Comparison of ENCODE assay signal across 17 cellular contexts in genomic region chr11:134044514-134045284, GRCh38. TPM values are rescaled to one million over a fixed set of nuclear protein-coding genes. Genes with fewer than 3 reads are reported as not detected.
A peak's percentile ranks its signal among the peaks of the same experiment; 100 is the strongest.
DNase-seq lines count a peak whose midpoint lies in the region; ATAC-seq, FAIRE-seq and TF ChIP-seq lines count a peak whose summit lies in the region.
"Had no signal": no experiment of that assay in that cellular context is flagged by ENCODE, and none has a peak within 500 bp of the region (broad histone marks: within the 10 kb centered on the region; RNA-seq: fewer than 3 reads in every experiment).

No MANE protein-coding gene starts in this region.

- peaks cover 52% of the 10 kb centered on the region for H3K4me1 Mint-ChIP-seq in chondrocyte (ENCODE audit: low read depth)
- H3K4me1 Mint-ChIP-seq in nephron, result peaks cover 77% of the 10 kb centered on the region
- H3K4me1 Mint-ChIP-seq in effector memory CD8-positive, alpha-beta T cell (ENCODE audit: low read depth in 2 of 2), result no peaks in the 10 kb centered on the region

- no peak for FAIRE-seq in small intestine (lab: Jason Lieb, UNC)

- WGBS in small intestine, 3 donors, result 80 to 88% (median 85%) methylated on average over 16 of the region's 16 CpGs

- H3K4me1 ChIP-seq in stomach smooth muscle (ENCODE audit: control insufficient read depth, insufficient read depth, low read length), result peaks cover 66% of the 10 kb centered on the region
- H3K4me1 ChIP-seq in small intestine (ENCODE audit: control insufficient read depth in 2 of 2, insufficient read depth in 1 of 2, low read depth in 1 of 2, low read length in 1 of 2), result no peaks in the 10 kb centered on the region

- H3K4me3 Mint-ChIP-seq in chondrocyte (ENCODE audit: unreplicated experiment), result no peak overlapping the region
- H3K4me3 Mint-ChIP-seq in nephron, result peak overlapping the region in 1 of 3 experiments; percentile 4
- H3K4me3 Mint-ChIP-seq in effector memory CD8-positive, alpha-beta T cell, result no peak overlapping the region
- H3K4me3 Mint-ChIP-seq: GM23338 had no signal

- no peaks in the 10 kb centered on the region for H3K9me3 Mint-ChIP-seq in chondrocyte (ENCODE audit: low read depth)
- H3K9me3 Mint-ChIP-seq in nephron, result no peaks in the 10 kb centered on the region
- no peaks in the 10 kb centered on the region for H3K9me3 Mint-ChIP-seq in effector memory CD8-positive, alpha-beta T cell
- H3K9me3 Mint-ChIP-seq: GM23338 had no signal

- no peak overlapping the region for H3K9ac ChIP-seq in stomach smooth muscle (ENCODE audit: low read length in 2 of 2)

- H3K36me3 ChIP-seq in stomach smooth muscle (ENCODE audit: control insufficient read depth in 2 of 2, insufficient read depth in 2 of 2, low read length in 2 of 2) (no peaks in the 10 kb centered on the region), small intestine (ENCODE audit: control insufficient read depth in 2 of 2, insufficient read depth in 2 of 2, low read length in 2 of 2) (no peaks in the 10 kb centered on the region)

- ATAC-seq in effector memory CD8-positive, alpha-beta T cell (replicated peaks), result no peak
- ATAC-seq: GM23338, PC-3 had no signal

- peaks cover 2% of the 10 kb centered on the region for H3K27me3 Mint-ChIP-seq in chondrocyte (ENCODE audit: low read depth)
- H3K27me3 Mint-ChIP-seq in nephron (ENCODE audit: low read depth), result peaks cover 40% of the 10 kb centered on the region
- peaks cover 34 to 53% of the 10 kb centered on the region in 2 donors for H3K27me3 Mint-ChIP-seq in effector memory CD8-positive, alpha-beta T cell

- no peaks in the 10 kb centered on the region for H3K9me3 ChIP-seq in stomach smooth muscle (ENCODE audit: control insufficient read depth in 2 of 2, low read length in 2 of 2)
- H3K9me3 ChIP-seq in small intestine (ENCODE audit: control insufficient read depth, low read depth), result no peaks in the 10 kb centered on the region

- H3K27ac Mint-ChIP-seq in chondrocyte (ENCODE audit: unreplicated experiment), result no peak overlapping the region
- peak overlapping the region; percentile 2 to 22 (median 11) for H3K27ac Mint-ChIP-seq in nephron
- no peak overlapping the region for H3K27ac Mint-ChIP-seq in effector memory CD8-positive, alpha-beta T cell
- H3K27ac Mint-ChIP-seq: GM23338 had no signal

- peak; percentile 46 for DNase-seq in chondrocyte (ENCODE audit: low spot score)
- no peak for DNase-seq in DMS114 treated with DMSO at 0.1 percent for 48 hours (lab: John Stamatoyannopoulos, UW; ENCODE audit: unreplicated experiment)
- no peak for DNase-seq in small intestine
- DNase-seq in effector memory CD8-positive, alpha-beta T cell, result no peak
- DNase-seq: AML-193, GDM1, HCEC 1CT, MM.1S, NCI-H1092, NCI-H1436 treated with DMSO at 0.1 percent for 48 hours, NCI-H526, PC-3, RPMI8226 had no signal

- H3K27me3 ChIP-seq in stomach smooth muscle (ENCODE audit: control insufficient read depth in 1 of 2, insufficient read depth in 2 of 2, low read length in 2 of 2), result no peaks in the 10 kb centered on the region
- no peaks in the 10 kb centered on the region for H3K27me3 ChIP-seq in small intestine (ENCODE audit: control insufficient read depth in 2 of 2, insufficient read depth in 2 of 2, low read length in 2 of 2)

- TF ChIP-seq CTCF in VCaP (conservative IDR thresholded peaks at IDR 0.05) (no peak), chondrocyte (IDR thresholded peaks at IDR 0.05) (no peak), nephron (IDR thresholded peaks at IDR 0.05; ENCODE audit: unreplicated experiment in 3 of 3) (no peak)

- peak overlapping the region in 1 of 2 donors; percentile 22 for H3K4me3 ChIP-seq in stomach smooth muscle (ENCODE audit: low read length in 2 of 2)
- H3K4me3 ChIP-seq in small intestine (ENCODE audit: low read depth in 1 of 2, low read length in 2 of 2), result no peak overlapping the region
- H3K4me3 ChIP-seq: GM23338 had no signal

- H3K36me3 Mint-ChIP-seq in chondrocyte (ENCODE audit: low read depth) (no peaks in the 10 kb centered on the region), nephron (ENCODE audit: low read depth) (no peaks in the 10 kb centered on the region)
- peaks cover 4% of the 10 kb centered on the region for H3K36me3 Mint-ChIP-seq in effector memory CD8-positive, alpha-beta T cell (ENCODE audit: insufficient read depth)

- H3K27ac ChIP-seq in VCaP (peak overlapping the region; percentile 34; the same call in 1 of the 2 replicates), stomach smooth muscle (ENCODE audit: low read length) (peak overlapping the region; percentile 46), small intestine (ENCODE audit: low read depth in 1 of 2, low read length in 1 of 2) (no peak overlapping the region)

RNA-seq across cellular contexts. Expression of gene JAM3, which starts 24.2 kb away (rescaled TPM):
- total RNA-seq in chondrocyte, result 94.2 to 185 TPM (median 105 TPM) in 3 replicates
- 1 to 10 TPM in 2 of 3 donors, under 1 TPM in 1; 0.67 to 7.6 (median 1.4) TPM for polyA plus RNA-seq in small intestine

Comparison
In these comparisons a context has a peak if more than half of its experiments do, and no peak if none do; other contexts are left out.
1. H3K27ac ChIP-seq: peak in VCaP (single experiment) and stomach smooth muscle (single experiment); none in small intestine (0 of 2).
2. H3K27ac Mint-ChIP-seq: peak in nephron (3 of 3); none in chondrocyte (single experiment) and effector memory CD8-positive, alpha-beta T cell (0 of 2).